14 cellular contexts compared by ENCODE assay signal in the genomic region with DNA sequence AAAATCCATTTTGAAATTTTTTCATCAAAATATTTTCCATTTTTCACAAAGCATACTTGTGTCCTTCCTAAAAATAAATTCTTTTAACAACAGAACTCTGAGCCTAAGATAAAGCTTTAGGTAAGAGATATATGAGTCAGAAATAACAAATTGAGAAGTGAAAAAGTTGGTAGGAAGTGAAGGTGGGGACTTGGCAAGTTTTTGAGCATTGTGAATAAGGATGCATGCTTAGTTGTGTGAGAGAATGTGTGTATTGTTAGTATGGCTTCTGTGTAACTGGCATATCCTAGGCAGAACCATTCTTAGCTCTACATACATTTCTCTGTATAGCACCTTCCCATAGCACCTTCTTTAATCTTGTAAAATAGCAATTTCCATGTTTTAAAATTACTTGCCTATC. TPM values are rescaled to one million over a fixed set of nuclear protein-coding genes. Genes with fewer than 3 reads are reported as not detected.
DNase-seq lines count a peak whose midpoint lies in the region; ATAC-seq, FAIRE-seq and TF ChIP-seq lines count a peak whose summit lies in the region.
"Had no signal": no experiment of that assay in that cellular context is flagged by ENCODE, and none has a peak within 500 bp of the region (broad histone marks: within the 10 kb centered on the region; RNA-seq: fewer than 3 reads in every experiment).

No MANE protein-coding gene starts in this region.

- peak; percentile 51 for ATAC-seq in GM19452 (IDR thresholded peaks at IDR 0.05; ENCODE audit: unreplicated experiment)
- ATAC-seq in HG02798 (IDR thresholded peaks at IDR 0.05; ENCODE audit: poor library complexity, unreplicated experiment), result peak; percentile 60
- ATAC-seq in HG03457 (IDR thresholded peaks at IDR 0.05; ENCODE audit: unreplicated experiment), result peak; percentile 66

- peak; percentile 68 for FAIRE-seq in GM12891 (lab: Jason Lieb, UNC)

- TF ChIP-seq POLR2A in GM12891 (IDR thresholded peaks at IDR 0.05; ENCODE audit: low read depth, low read length), result no peak

- no peak for DNase-seq in GM12891 (ENCODE audit: insufficient read length, low spot score)
- no peak for DNase-seq in ecto neural progenitor cell (ENCODE audit: low spot score)
- DNase-seq in T-helper 1 cell, result no peak
- no peak for DNase-seq in SIG-M5 (lab: John Stamatoyannopoulos, UW)
- no peak for DNase-seq in NCI-H1417 treated with DMSO at 0.1 percent for 48 hours (lab: John Stamatoyannopoulos, UW)
- DNase-seq: activated B cell treated with CpG ODN at 0.5 μM for 24 hours; activated T-cell treated with anti-CD3 and anti-CD28 coated beads, Interleukin-2, amount 50 U/mL, for 1 hour; esophagus squamous epithelium; H9; MV-4-11; nucleus accumbens had no signal

TF ChIP-seq in GM12891, 5 proteins besides CTCF, POLR2A, EP300 and RAD21:
- TF ChIP-seq SPI1 (IDR thresholded peaks at IDR 0.05; ENCODE audit: low read depth, low read length), result peak; percentile 83
- TF ChIP-seq TAF1 (IDR thresholded peaks at IDR 0.05; ENCODE audit: low read depth, low read length), result no peak
- no peak for TF ChIP-seq POLR2AphosphoS5 (IDR thresholded peaks at IDR 0.05; ENCODE audit: low read depth, low read length)
- no peak for TF ChIP-seq POU2F2 (IDR thresholded peaks at IDR 0.05; ENCODE audit: low read depth, low read length)
- TF ChIP-seq PAX5 (IDR thresholded peaks at IDR 0.05; ENCODE audit: insufficient read depth, low read length, severe bottlenecking), result no peak

RNA-seq across cellular contexts. Expression of a gene that starts 6.8 kb away (rescaled TPM):
- not detected for polyA plus RNA-seq in GM12891 (2012; ENCODE audit: low read depth, missing spikeins)

RNA-seq across cellular contexts. Expression of a gene that starts 57.5 kb away (rescaled TPM):
- polyA plus RNA-seq in GM12891 (2012; ENCODE audit: low read depth, missing spikeins), result 33.3 TPM
